17 cellular contexts compared by ENCODE assay signal in genomic region chr4:155722816-155723499, GRCh38. TPM values are rescaled to one million over a fixed set of nuclear protein-coding genes. Genes with fewer than 3 reads are reported as not detected.
DNase-seq lines count a peak whose midpoint lies in the region; ATAC-seq, FAIRE-seq and TF ChIP-seq lines count a peak whose summit lies in the region.
"Had no signal": no experiment of that assay in that cellular context is flagged by ENCODE, and none has a peak within 500 bp of the region (broad histone marks: within the 10 kb centered on the region; RNA-seq: fewer than 3 reads in every experiment).

No MANE protein-coding gene starts in this region.

- no peak for FAIRE-seq in GM12891 (lab: Jason Lieb, UNC)

- TF ChIP-seq POLR2A in GM12891 (IDR thresholded peaks at IDR 0.05; ENCODE audit: low read depth, low read length): no peak

- in situ Hi-C loops in astrocyte of the spinal cord (cut with HindIII; ENCODE audit: low sequenced_read_pairs): no loop called here

- ATAC-seq in left lung: peak; percentile 14
- ATAC-seq in HG03432 (IDR thresholded peaks at IDR 0.05; ENCODE audit: unreplicated experiment): no peak
- ATAC-seq: activated naive CD8-positive, alpha-beta T cell treated with anti-CD3 and anti-CD28 coated beads, Interleukin-2, amount 50 U/mL, for 24 hours; activated T-cell treated with anti-CD3 and anti-CD28 coated beads, Interleukin-2, amount 50 U/mL, for 72 hours had no signal

- no peaks in the 10 kb centered on the region for H3K36me3 ChIP-seq in left lung
- H3K36me3 ChIP-seq: HAP-1, vagina had no signal

- intact Hi-C loops in left lung (cut with DNase I): no loop called here

- peak; percentile 12 for DNase-seq in AG08395 (ENCODE audit: low spot score)
- DNase-seq in HFF-Myc (ENCODE audit: extremely low read depth, low read depth): peak; percentile 56
- peak; percentile 23 for DNase-seq in astrocyte of the spinal cord (ENCODE audit: low read depth, low spot score)
- no peak for DNase-seq in left lung
- DNase-seq in GM12891 (ENCODE audit: insufficient read length, low spot score): no peak
- DNase-seq in substantia nigra (lab: John Stamatoyannopoulos, UW): no peak
- DNase-seq in amygdala (lab: John Stamatoyannopoulos, UW): no peak
- DNase-seq: activated CD4-positive, alpha-beta T cell treated with anti-CD3 and anti-CD28 coated beads, Interleukin-2, amount 50 U/mL, for 48 hours; activated naive CD8-positive, alpha-beta T cell treated with anti-CD3 and anti-CD28 coated beads, Interleukin-2, amount 50 U/mL, for 24 hours; activated T-cell treated with anti-CD3 and anti-CD28 coated beads, Interleukin-2, amount 50 U/mL, for 72 hours; NCI-H2029; NCI-H69; OCI-M1 had no signal

- peak overlapping the region in 1 of 2 donors; percentile 13 for H3K27ac ChIP-seq in left lung
- no peak overlapping the region for H3K27ac ChIP-seq in substantia nigra (ENCODE audit: low read depth, low read length, poor library complexity, severe bottlenecking)
- H3K27ac ChIP-seq: right atrium auricular region, vagina had no signal

- TF ChIP-seq CTCF in HFF-Myc (IDR thresholded peaks at IDR 0.05; ENCODE audit: low read depth, low read length, missing control alignments): no peak
- no peak for TF ChIP-seq CTCF in astrocyte of the spinal cord (IDR thresholded peaks at IDR 0.05; ENCODE audit: low read depth, low read length)
- TF ChIP-seq CTCF in left lung (IDR thresholded peaks at IDR 0.05): no peak

- H3K4me3 ChIP-seq in HFF-Myc (replicated peaks; ENCODE audit: low read depth, low read length) (no peak overlapping the region), astrocyte of the spinal cord (ENCODE audit: low read depth, low read length) (no peak overlapping the region), left lung (no peak overlapping the region)
- H3K4me3 ChIP-seq: HAP-1, right atrium auricular region, vagina had no signal

- H3K9me3 ChIP-seq in left lung: no peaks in the 10 kb centered on the region
- H3K9me3 ChIP-seq: HAP-1, right atrium auricular region, vagina had no signal

- H3K4me1 ChIP-seq in left lung: no peaks in the 10 kb centered on the region
- H3K4me1 ChIP-seq: HAP-1, right atrium auricular region, vagina had no signal

- H3K27me3 ChIP-seq in left lung: no peaks in the 10 kb centered on the region
- H3K27me3 ChIP-seq: right atrium auricular region, vagina had no signal

TF ChIP-seq in GM12891, 5 proteins besides CTCF, POLR2A, EP300 and RAD21:
- no peak for TF ChIP-seq POLR2AphosphoS5 (IDR thresholded peaks at IDR 0.05; ENCODE audit: low read depth, low read length)
- TF ChIP-seq TAF1 (IDR thresholded peaks at IDR 0.05; ENCODE audit: low read depth, low read length): no peak
- TF ChIP-seq POU2F2 (IDR thresholded peaks at IDR 0.05; ENCODE audit: low read depth, low read length): no peak
- TF ChIP-seq SPI1 (IDR thresholded peaks at IDR 0.05; ENCODE audit: low read depth, low read length): no peak
- no peak for TF ChIP-seq PAX5 (IDR thresholded peaks at IDR 0.05; ENCODE audit: insufficient read depth, low read length, severe bottlenecking)

RNA-seq across cellular contexts. Expression of gene GUCY1B1, which starts 35.9 kb away (rescaled TPM):
- total RNA-seq in left lung: 10 to 100 TPM; 20.8 to 23.2 TPM
- 0.46 TPM for polyA plus RNA-seq in GM12891 (2012; ENCODE audit: low read depth, missing spikeins)

RNA-seq across cellular contexts. Expression of gene GUCY1A1, which starts 56.3 kb away (rescaled TPM):
- 10 to 100 TPM; 78.0 to 92.7 TPM for total RNA-seq in left lung
- 0.27 TPM for polyA plus RNA-seq in GM12891 (2012; ENCODE audit: low read depth, missing spikeins)

Comparison
In these comparisons a context has a peak if more than half of its experiments do, and no peak if none do; other contexts are left out.
1. DNase-seq: peak in AG08395 (single experiment), HFF-Myc (single experiment) and astrocyte of the spinal cord (single experiment); none in left lung (0 of 2), GM12891 (single experiment), substantia nigra (0 of 49) and amygdala (0 of 56).